ENCODE assay signal across 2 cellular contexts in genomic region chr3:153193786-153194476, GRCh38.
TF ChIP-seq lines count a peak whose summit lies in the region.

No MANE protein-coding gene starts in this region.

TF ChIP-seq in HEK293, 187 proteins besides CTCF, POLR2A, EP300 and RAD21 (continued from another document):
- TF ChIP-seq ZNF426 (tag by site-specific recombination; IDR thresholded peaks at IDR 0.05), result peak; percentile 38

TF ChIP-seq in K562, 482 proteins besides CTCF, POLR2A, EP300 and RAD21:
- 0 out of 2 replicates have a peak, but pooled peaks have one; percentile 34 for TF ChIP-seq ZBTB33 (CRISPR knock-in tag; IDR thresholded peaks at IDR 0.05)
